Comparison of ENCODE assay signal across 19 cellular contexts in the genomic region with DNA sequence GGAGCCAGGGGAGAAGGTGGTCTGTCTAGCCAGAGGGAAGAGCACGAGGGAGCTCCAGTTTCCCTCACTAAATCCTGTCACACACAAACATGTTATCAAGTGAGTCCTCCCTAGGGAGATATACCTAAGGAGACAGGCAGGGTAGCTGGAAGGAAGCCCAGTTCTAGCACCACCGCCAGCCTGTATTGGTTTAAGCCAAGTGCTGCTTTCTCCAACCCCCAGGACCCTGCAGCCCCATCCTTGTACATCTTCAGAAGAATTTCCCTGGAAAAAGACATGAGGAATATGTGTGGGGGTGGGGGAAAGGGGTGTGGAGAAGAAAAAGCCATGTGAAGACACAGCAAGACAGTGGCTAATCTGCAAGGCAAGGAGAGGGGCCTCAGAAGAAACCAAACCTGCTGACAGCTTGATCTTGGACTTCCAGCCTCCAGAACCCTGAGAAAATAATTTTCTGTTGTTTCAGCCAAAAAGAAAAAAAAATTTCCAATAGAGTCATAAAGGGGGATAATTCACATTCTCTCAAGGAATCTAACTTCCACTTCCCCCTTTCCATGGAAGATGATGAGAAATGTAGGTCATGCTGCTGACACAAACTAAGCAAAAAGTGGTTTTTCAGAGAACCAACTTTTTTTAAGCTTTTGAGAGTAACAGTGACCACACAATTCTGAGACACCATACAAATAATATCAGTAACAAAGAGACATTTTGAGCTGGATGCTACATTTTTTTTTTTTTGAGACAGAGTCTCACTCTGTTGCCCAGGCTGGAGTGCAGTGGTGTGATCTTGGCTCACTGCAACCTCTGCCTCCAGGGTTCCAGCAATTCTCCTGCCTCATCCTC.
DNase-seq lines count a peak whose midpoint lies in the region; ATAC-seq lines count a peak whose summit lies in the region.
"Had no signal": no experiment of that assay in that cellular context is flagged by ENCODE, and none has a peak within 500 bp of the region (broad histone marks: within the 10 kb centered on the region; RNA-seq: fewer than 3 reads in every experiment).

No MANE protein-coding gene starts in this region.

- ATAC-seq in activated CD4-positive, alpha-beta T cell treated with anti-CD3 and anti-CD28 coated beads for 36 hours = peak; percentile 44
- peak; percentile 66 for ATAC-seq in activated T-helper 17 cell treated with anti-CD3 and anti-CD28 coated beads, Interleukin-2, amount 50 U/mL, for 72 hours (replicated peaks)
- no peak for ATAC-seq in GM18502 (IDR thresholded peaks at IDR 0.05; ENCODE audit: poor library complexity, unreplicated experiment)
- ATAC-seq: effector memory CD8-positive, alpha-beta T cell; Panc1; psoas muscle; T-helper 17 cell had no signal

- no peak overlapping the region for H3K27ac Mint-ChIP-seq in activated CD4-positive, alpha-beta T cell treated with anti-CD3 and anti-CD28 coated beads for 36 hours
- peak overlapping the region; percentile 96 for H3K27ac Mint-ChIP-seq in activated T-helper 17 cell treated with anti-CD3 and anti-CD28 coated beads, Interleukin-2, amount 50 U/mL, for 72 hours
- H3K27ac Mint-ChIP-seq: effector memory CD8-positive, alpha-beta T cell; neural progenitor cell; T-helper 17 cell had no signal

- POLR2A ChIA-PET in activated CD4-positive, alpha-beta T cell treated with anti-CD3 and anti-CD28 coated beads for 36 hours (lab: Charles Lee) = interaction anchor here (0.6 to 2.9 kb wide), 6 partner anchors 9 to 116 kb away, joined by 3 to 17 read pairs (median 6); no protein-coding TSS in a partner anchor

- intact Hi-C loops in activated CD4-positive, alpha-beta T cell treated with anti-CD3 and anti-CD28 coated beads for 36 hours (cut with DNase I, micrococcal nuclease) = loop anchor here in 1 of 2 experiments (1.0 to 5.0 kb wide), 3 partner anchors 63 to 251 kb away; no protein-coding TSS in a partner anchor

- H3K4me3 Mint-ChIP-seq in activated CD4-positive, alpha-beta T cell treated with anti-CD3 and anti-CD28 coated beads for 36 hours = no peak overlapping the region
- H3K4me3 Mint-ChIP-seq in activated T-helper 17 cell treated with anti-CD3 and anti-CD28 coated beads, Interleukin-2, amount 50 U/mL, for 72 hours = peak overlapping the region; percentile 89
- H3K4me3 Mint-ChIP-seq: neural progenitor cell had no signal

- H3K9me3 Mint-ChIP-seq in activated CD4-positive, alpha-beta T cell treated with anti-CD3 and anti-CD28 coated beads for 36 hours (ENCODE audit: low read depth) = no peaks in the 10 kb centered on the region
- peaks cover 3% of the 10 kb centered on the region for H3K9me3 Mint-ChIP-seq in activated T-helper 17 cell treated with anti-CD3 and anti-CD28 coated beads, Interleukin-2, amount 50 U/mL, for 72 hours
- H3K9me3 Mint-ChIP-seq: effector memory CD8-positive, alpha-beta T cell had no signal

- peak; percentile 12 for DNase-seq in activated CD4-positive, alpha-beta T cell treated with anti-CD3 and anti-CD28 coated beads for 36 hours
- no peak for DNase-seq in activated CD4-positive, alpha-beta T cell treated with anti-CD3 and anti-CD28 coated beads for 48 hours
- peak; percentile 65 for DNase-seq in DMS 273 (lab: John Stamatoyannopoulos, UW; ENCODE audit: unreplicated experiment)
- DNase-seq in NCI-H2171 treated with DMSO at 0.1 percent for 48 hours (lab: John Stamatoyannopoulos, UW) = peak; percentile 84
- no peak for DNase-seq in NCI-H526 treated with DMSO at 0.1 percent for 48 hours (lab: John Stamatoyannopoulos, UW)
- no peak for DNase-seq in HUDEP-2 (lab: John Stamatoyannopoulos, UW; ENCODE audit: unreplicated experiment in 76 of 76)
- DNase-seq: effector memory CD8-positive, alpha-beta T cell; IMR-90; left ventricle myocardium inferior; NCI-H1694 treated with DMSO at 0.1 percent for 48 hours; psoas muscle; SJCRH30; stimulated activated CD4-positive, alpha-beta T cell treated with anti-CD3 and anti-CD28 coated beads, Interleukin-4, amount 100 ng/mL, for 4 hours; T-helper 17 cell; uterus had no signal

- peaks cover 65% of the 10 kb centered on the region for H3K27me3 Mint-ChIP-seq in activated CD4-positive, alpha-beta T cell treated with anti-CD3 and anti-CD28 coated beads for 36 hours
- peaks cover 22% of the 10 kb centered on the region for H3K27me3 Mint-ChIP-seq in activated T-helper 17 cell treated with anti-CD3 and anti-CD28 coated beads, Interleukin-2, amount 50 U/mL, for 72 hours

- CTCF ChIA-PET in activated CD4-positive, alpha-beta T cell treated with anti-CD3 and anti-CD28 coated beads for 36 hours (lab: Charles Lee) = interaction anchor here (0.6 to 5.1 kb wide), 4 partner anchors 8 to 111 kb away, joined by 3 to 49 read pairs (median 3); no protein-coding TSS in a partner anchor

- no peaks in the 10 kb centered on the region for H3K36me3 Mint-ChIP-seq in activated CD4-positive, alpha-beta T cell treated with anti-CD3 and anti-CD28 coated beads for 36 hours (ENCODE audit: low read depth)
- peaks cover 7% of the 10 kb centered on the region for H3K36me3 Mint-ChIP-seq in activated T-helper 17 cell treated with anti-CD3 and anti-CD28 coated beads, Interleukin-2, amount 50 U/mL, for 72 hours (ENCODE audit: low read depth)

- peaks cover 37% of the 10 kb centered on the region for H3K4me1 Mint-ChIP-seq in activated CD4-positive, alpha-beta T cell treated with anti-CD3 and anti-CD28 coated beads for 36 hours
- H3K4me1 Mint-ChIP-seq in activated T-helper 17 cell treated with anti-CD3 and anti-CD28 coated beads, Interleukin-2, amount 50 U/mL, for 72 hours = peaks cover 27% of the 10 kb centered on the region

Comparison
In these comparisons a context has a peak if more than half of its experiments do, and no peak if none do; other contexts are left out.
1. DNase-seq: peak in activated CD4-positive, alpha-beta T cell treated with anti-CD3 and anti-CD28 coated beads for 36 hours (single experiment), DMS 273 (single experiment) and NCI-H2171 treated with DMSO at 0.1 percent for 48 hours (single experiment); none in activated CD4-positive, alpha-beta T cell treated with anti-CD3 and anti-CD28 coated beads for 48 hours (single experiment), NCI-H526 treated with DMSO at 0.1 percent for 48 hours (single experiment) and HUDEP-2 (0 of 76).